Comparison of ENCODE assay signal across 22 cellular contexts in the genomic region with DNA sequence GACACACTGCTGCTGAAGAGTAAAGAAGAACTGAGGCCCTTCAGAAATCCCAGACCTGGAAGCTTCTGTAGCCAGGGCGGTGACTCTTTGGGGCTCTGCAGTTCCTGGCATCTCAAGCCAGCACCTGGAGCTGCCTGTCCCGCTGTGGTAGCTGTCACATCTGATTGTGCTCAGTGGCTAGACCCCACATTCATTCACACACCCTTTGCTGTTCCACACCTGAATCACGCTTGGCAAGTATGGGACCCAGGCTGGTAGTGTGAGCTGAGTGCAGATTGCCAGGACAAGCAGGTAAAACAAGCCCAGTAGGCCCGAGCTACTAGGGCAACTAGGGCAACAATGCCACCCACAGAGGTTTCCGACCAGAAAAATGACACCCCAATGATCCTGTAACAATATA.
DNase-seq lines count a peak whose midpoint lies in the region; ATAC-seq and TF ChIP-seq lines count a peak whose summit lies in the region.
"Had no signal": no experiment of that assay in that cellular context is flagged by ENCODE, and none has a peak within 500 bp of the region (broad histone marks: within the 10 kb centered on the region; RNA-seq: fewer than 3 reads in every experiment).

No MANE protein-coding gene starts in this region.

- no peaks in the 10 kb centered on the region for H4K20me1 ChIP-seq in osteoblast (ENCODE audit: insufficient read depth, low read length)

- DNase-seq in osteoblast (ENCODE audit: insufficient read length, low spot score, missing footprints): no peak
- no peak for DNase-seq in HEK293T (ENCODE audit: extremely low spot score)
- DNase-seq in T-cell: no peak
- no peak for DNase-seq in GOT3 (lab: John Stamatoyannopoulos, UW)
- DNase-seq: 8988T; CD4-positive, CD25-positive, alpha-beta regulatory T cell; CD8-positive, alpha-beta memory T cell; COR-L47; DMS 273 treated with DMSO at 0.1 percent for 48 hours; DMS53; DND-41; EL; HCEC 1CT; HFFc6 had no signal

- no peaks in the 10 kb centered on the region for H3K4me1 Mint-ChIP-seq in T-cell
- H3K4me1 Mint-ChIP-seq: B cell; CD4-positive, CD25-positive, alpha-beta regulatory T cell; CD8-positive, alpha-beta memory T cell had no signal

- no peaks in the 10 kb centered on the region for H3K9me3 ChIP-seq in osteoblast (ENCODE audit: low read depth, low read length)
- H3K9me3 ChIP-seq: BLaER1 treated with 17β-estradiol and CSF1 and Interleukin-3, amounts not matched to agents 10 nM and 100 nM had no signal

- ATAC-seq in HG02885 (IDR thresholded peaks at IDR 0.05; ENCODE audit: poor library complexity, unreplicated experiment): peak; percentile 8
- peak; percentile 52 for ATAC-seq in esophagus mucosa
- ATAC-seq in HG02884 (IDR thresholded peaks at IDR 0.05; ENCODE audit: unreplicated experiment): no peak
- no peak for ATAC-seq in T-cell (replicated peaks in 1 of 4)
- ATAC-seq: K562 had no signal

- no peaks in the 10 kb centered on the region for H3K9me3 Mint-ChIP-seq in T-cell
- H3K9me3 Mint-ChIP-seq: HFFc6 had no signal

- H3K27ac Mint-ChIP-seq in T-cell: no peak overlapping the region
- H3K27ac Mint-ChIP-seq: B cell; CD4-positive, CD25-positive, alpha-beta regulatory T cell; CD8-positive, alpha-beta memory T cell; HFFc6 had no signal

- H3K27me3 ChIP-seq in osteoblast (ENCODE audit: insufficient read depth, low read length): no peaks in the 10 kb centered on the region
- H3K27me3 ChIP-seq: BLaER1 treated with 17β-estradiol and CSF1 and Interleukin-3, amounts not matched to agents 10 nM and 100 nM had no signal

- H3K79me2 ChIP-seq in osteoblast (ENCODE audit: insufficient read depth, low read length): no peaks in the 10 kb centered on the region

- no peak overlapping the region for H3K4me2 ChIP-seq in osteoblast (ENCODE audit: insufficient read depth, low read length)

- POLR2A ChIA-PET in HEK293T (lab: Yijun Ruan, JAX) (no interaction called here), T-cell (lab: Charles Lee) (no interaction called here)

- H3K4me3 Mint-ChIP-seq in T-cell: no peak overlapping the region
- H3K4me3 Mint-ChIP-seq: B cell; CD4-positive, CD25-positive, alpha-beta regulatory T cell; CD8-positive, alpha-beta memory T cell; HFFc6 had no signal

- no peaks in the 10 kb centered on the region for H3K36me3 ChIP-seq in osteoblast (ENCODE audit: insufficient read depth, low read length)
- H3K36me3 ChIP-seq: BLaER1 treated with 17β-estradiol and CSF1 and Interleukin-3, amounts not matched to agents 10 nM and 100 nM had no signal

- no peak overlapping the region for H3K27ac ChIP-seq in osteoblast (ENCODE audit: low read depth, low read length)
- H3K27ac ChIP-seq: BLaER1 treated with 17β-estradiol and CSF1 and Interleukin-3, amounts not matched to agents 10 nM and 100 nM; HL-60 had no signal

- no peaks in the 10 kb centered on the region for H3K4me1 ChIP-seq in osteoblast (ENCODE audit: insufficient read depth, low read length)

- no peak overlapping the region for H3K4me3 ChIP-seq in osteoblast (ENCODE audit: insufficient read depth, low read length)
- H3K4me3 ChIP-seq: BLaER1 treated with 17β-estradiol and CSF1 and Interleukin-3, amounts not matched to agents 10 nM and 100 nM; GM12878; K562 had no signal

- no peak for TF ChIP-seq CTCF in osteoblast (IDR thresholded peaks at IDR 0.05; ENCODE audit: extremely low read depth, low read depth, low read length)

- H2AFZ ChIP-seq in osteoblast (ENCODE audit: low read length): peak overlapping the region; percentile 58

- no peaks in the 10 kb centered on the region for H3K36me3 Mint-ChIP-seq in T-cell
- H3K36me3 Mint-ChIP-seq: CD4-positive, CD25-positive, alpha-beta regulatory T cell; CD8-positive, alpha-beta memory T cell had no signal

- CTCF ChIA-PET in HEK293T (lab: Yijun Ruan, JAX) (no interaction called here), T-cell (lab: Charles Lee) (no interaction called here)

- no peaks in the 10 kb centered on the region for H3K27me3 Mint-ChIP-seq in T-cell
- H3K27me3 Mint-ChIP-seq: B cell; CD4-positive, CD25-positive, alpha-beta regulatory T cell; CD8-positive, alpha-beta memory T cell had no signal

TF ChIP-seq in HEK293T, 16 proteins besides CTCF, POLR2A, EP300 and RAD21:
- TF ChIP-seq, protein P1, sequence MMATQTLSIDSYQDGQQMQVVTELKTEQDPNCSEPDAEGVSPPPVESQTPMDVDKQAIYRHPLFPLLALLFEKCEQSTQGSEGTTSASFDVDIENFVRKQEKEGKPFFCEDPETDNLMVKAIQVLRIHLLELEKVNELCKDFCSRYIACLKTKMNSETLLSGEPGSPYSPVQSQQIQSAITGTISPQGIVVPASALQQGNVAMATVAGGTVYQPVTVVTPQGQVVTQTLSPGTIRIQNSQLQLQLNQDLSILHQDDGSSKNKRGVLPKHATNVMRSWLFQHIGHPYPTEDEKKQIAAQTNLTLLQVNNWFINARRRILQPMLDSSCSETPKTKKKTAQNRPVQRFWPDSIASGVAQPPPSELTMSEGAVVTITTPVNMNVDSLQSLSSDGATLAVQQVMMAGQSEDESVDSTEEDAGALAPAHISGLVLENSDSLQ (IDR thresholded peaks at IDR 0.05): no peak
- TF ChIP-seq CTBP1 (IDR thresholded peaks at IDR 0.05; ENCODE audit: borderline replicate concordance) (no peak), LEF1 (IDR thresholded peaks at IDR 0.05; ENCODE audit: borderline replicate concordance) (no peak), SP1 (IDR thresholded peaks at IDR 0.05) (no peak), FOXM1 (IDR thresholded peaks at IDR 0.05; ENCODE audit: borderline replicate concordance) (no peak), L3MBTL2 (conservative IDR thresholded peaks at IDR 0.05) (no peak)

Comparison
In these comparisons a context has a peak if more than half of its experiments do, and no peak if none do; other contexts are left out.
1. ATAC-seq: peak in HG02885 (single experiment) and esophagus mucosa (single experiment); none in HG02884 (single experiment) and T-cell (0 of 4).